ENCODE assay signal across 7 cellular contexts in genomic region chr19:29714371-29714952, GRCh38. TPM values are rescaled to one million over a fixed set of nuclear protein-coding genes. Genes with fewer than 3 reads are reported as not detected.
DNase-seq lines count a peak whose midpoint lies in the region; ATAC-seq, FAIRE-seq and TF ChIP-seq lines count a peak whose summit lies in the region.

No MANE protein-coding gene starts in this region.

- no peaks in the 10 kb centered on the region for H3K9me3 ChIP-seq in H1 (ENCODE audit: insufficient read depth in 2 of 2, low read depth in 1 of 2, low read length in 1 of 2)

- H3K27ac ChIP-seq in H1 (ENCODE audit: low read depth, low read length), result no peak overlapping the region

- H3K18ac ChIP-seq in H1 (ENCODE audit: extremely low read depth, low read length), result no peak overlapping the region

- H3K79me1 ChIP-seq in H1 (ENCODE audit: low read depth, low read length), result no peaks in the 10 kb centered on the region; the same call in none of the 2 replicates

- H3K27me3 ChIP-seq in H1 (replicated peaks in 1 of 4; ENCODE audit: control insufficient read depth in 3 of 4, extremely low read depth in 1 of 4, insufficient read depth in 3 of 4, low read length in 3 of 4), result no peaks in the 10 kb centered on the region

- POLR2A ChIA-PET in H1 (lab: Charles Lee; ENCODE audit: partially characterized antibody), result interaction anchor here (0.6 to 4.4 kb wide), 5 partner anchors 10 to 717 kb away, joined by 3 to 17 read pairs (median 3); no protein-coding TSS in a partner anchor

- no peaks in the 10 kb centered on the region; a peak in 1 of 4 replicates for H3K79me2 ChIP-seq in H1 (ENCODE audit: control insufficient read depth in 1 of 2, insufficient read depth in 2 of 2, low read length in 2 of 2)

- H3K36me3 Mint-ChIP-seq in nephron progenitor cell (ENCODE audit: low read depth), result no peaks in the 10 kb centered on the region

- H4K8ac ChIP-seq in H1 (ENCODE audit: extremely low read depth, insufficient read depth, low read length), result peak overlapping the region; percentile 74; the same call in 1 of the 2 replicates

- ATAC-seq in GM19023 (IDR thresholded peaks at IDR 0.05; ENCODE audit: unreplicated experiment), result peak; percentile 17
- peak; percentile 20 for ATAC-seq in HG02852 (IDR thresholded peaks at IDR 0.05; ENCODE audit: unreplicated experiment)

- no peak overlapping the region for H2BK120ac ChIP-seq in H1 (replicated peaks; ENCODE audit: low read depth, low read length)

- H2BK5ac ChIP-seq in H1 (ENCODE audit: low read depth, low read length), result no peak overlapping the region

- H3K23ac ChIP-seq in H1 (ENCODE audit: insufficient read length), result no peak overlapping the region

- peaks cover 49% of the 10 kb centered on the region for H3K4me1 Mint-ChIP-seq in nephron progenitor cell

- TF ChIP-seq RAD21 in H1 (IDR thresholded peaks at IDR 0.05 in 1 of 2, conservative IDR thresholded peaks at IDR 0.05 in 1 of 2; ENCODE audit: low read depth in 2 of 2, low read length in 2 of 2), result no peak

- H3K27me3 Mint-ChIP-seq in nephron progenitor cell (ENCODE audit: low read depth, poor library complexity), result no peaks in the 10 kb centered on the region

- H3K4me3 ChIP-seq in H1 (ENCODE audit: extremely low read depth in 1 of 4, insufficient read depth in 2 of 4, low read depth in 3 of 4, low read length in 4 of 4), result peak overlapping the region; percentile 62 to 75 (median 66)

- 53% methylated on average over 12 of the region's 15 CpGs; no CpG with 5 or more reads in 1 of the 2 experiments for WGBS in H1 (ENCODE audit: extremely low coverage in 1 of 2, insufficient coverage in 1 of 2, insufficient read length in 1 of 2, insufficient replicate concordance in 2 of 2, low coverage in 1 of 2, low lambda C conversion rate in 2 of 2, missing lambda C conversion rate in 1 of 2), 2 experiments

- TF ChIP-seq EP300 in H1 (IDR thresholded peaks at IDR 0.05; ENCODE audit: borderline replicate concordance in 1 of 2, low read depth in 2 of 2, low read length in 2 of 2), result no peak

- no peak overlapping the region for H2AFZ ChIP-seq in H1 (ENCODE audit: low read length)

- peak; percentile 51 for DNase-seq in T-helper 9 cell
- no peak for DNase-seq in H1 (ENCODE audit: low read depth in 1 of 2, low spot score in 2 of 2)
- DNase-seq in nephron progenitor cell, result no peak
- DNase-seq in pons (ENCODE audit: low spot score), result no peak
- DNase-seq in epidermal melanocyte (ENCODE audit: insufficient read length, low spot score), result no peak

- H3K9me3 Mint-ChIP-seq in nephron progenitor cell, result no peaks in the 10 kb centered on the region

- H3K36me3 ChIP-seq in H1 (ENCODE audit: control insufficient read depth in 2 of 4, insufficient read depth in 4 of 4, low read length in 3 of 4), result no peaks in the 10 kb centered on the region

- no peaks in the 10 kb centered on the region for H4K20me1 ChIP-seq in H1 (replicated peaks in 1 of 2; ENCODE audit: control insufficient read depth in 1 of 2, insufficient read depth in 2 of 2, low read length in 2 of 2)

- H3K4me3 Mint-ChIP-seq in nephron progenitor cell, result peak overlapping the region; percentile 86

- no peak overlapping the region for H2BK15ac ChIP-seq in H1 (ENCODE audit: low read length)

- no peak overlapping the region for H2AK5ac ChIP-seq in H1 (ENCODE audit: low read depth, low read length)

- H3K9ac ChIP-seq in H1 (replicated peaks in 1 of 4; ENCODE audit: extremely low read depth in 1 of 4, low read depth in 3 of 4, low read length in 3 of 4), result no peak overlapping the region

- H3K14ac ChIP-seq in H1 (ENCODE audit: insufficient read length), result no peak overlapping the region

- H3K4me1 ChIP-seq in H1 (replicated peaks in 1 of 4; ENCODE audit: control insufficient read depth in 3 of 4, insufficient read depth in 4 of 4, low read length in 3 of 4), result peaks cover 0 to 4% (median 2%) of the 10 kb centered on the region in 4 experiments; a peak in 3 of 7 replicates

- no peak for TF ChIP-seq POLR2A in H1 (IDR thresholded peaks at IDR 0.05; ENCODE audit: control extremely low read depth in 1 of 2, low read depth in 2 of 2, low read length in 2 of 2)

- H3K56ac ChIP-seq in H1 (replicated peaks; ENCODE audit: insufficient read length, low read depth, low read length), result no peak overlapping the region

- no peak overlapping the region for H4K5ac ChIP-seq in H1 (ENCODE audit: insufficient read length, low read depth, low read length)

- CTCF ChIA-PET in H1 (lab: Charles Lee; ENCODE audit: partially characterized antibody), result interaction anchor here (1.1 to 5.7 kb wide), 11 partner anchors 7 to 143 kb away, joined by 3 to 52 read pairs (median 4); no protein-coding TSS in a partner anchor

- no peak overlapping the region for H2BK20ac ChIP-seq in H1 (ENCODE audit: low read length)

- TF ChIP-seq CTCF in H1 (IDR thresholded peaks at IDR 0.05; ENCODE audit: control extremely low read depth in 1 of 3, insufficient read depth in 1 of 3, low read depth in 1 of 3, low read length in 3 of 3) (no peak), nephron progenitor cell (IDR thresholded peaks at IDR 0.05) (no peak)

- H3K4ac ChIP-seq in H1 (replicated peaks; ENCODE audit: insufficient read length, low read depth, low read length), result no peak overlapping the region

- no peak for FAIRE-seq in H1 (lab: Jason Lieb, UNC)

- no peak overlapping the region for H3K27ac Mint-ChIP-seq in nephron progenitor cell

- peak overlapping the region; percentile 73 to 74 for H3K4me2 ChIP-seq in H1 (ENCODE audit: insufficient read depth in 1 of 2, low read depth in 2 of 2, low read length in 2 of 2)

- H2BK12ac ChIP-seq in H1 (ENCODE audit: low read depth, low read length), result no peak overlapping the region

- no peak overlapping the region for H4K91ac ChIP-seq in H1 (replicated peaks; ENCODE audit: insufficient read length, low read length)

- peaks cover 2% of the 10 kb centered on the region; the same call in 1 of the 2 replicates for H3K23me2 ChIP-seq in H1 (ENCODE audit: low read depth, low read length)

TF ChIP-seq in H1, 55 proteins besides CTCF, POLR2A, EP300 and RAD21:
- no peak for TF ChIP-seq RBBP5 (IDR thresholded peaks at IDR 0.05; ENCODE audit: borderline replicate concordance, low read depth, low read length)
- TF ChIP-seq CTBP2 (IDR thresholded peaks at IDR 0.05; ENCODE audit: borderline replicate concordance, insufficient read depth, insufficient read length, low read length), result no peak
- no peak for TF ChIP-seq CBX8 (IDR thresholded peaks at IDR 0.05; ENCODE audit: borderline replicate concordance, low read depth, low read length)
- no peak for TF ChIP-seq POLR2AphosphoS5 (IDR thresholded peaks at IDR 0.05; ENCODE audit: low read depth, low read length)
- TF ChIP-seq ZNF274 (IDR thresholded peaks at IDR 0.05; ENCODE audit: borderline replicate concordance, extremely low read depth, low read length), result no peak
- no peak for TF ChIP-seq TAF7 (optimal IDR thresholded peaks at IDR 0.05; ENCODE audit: borderline replicate concordance, low read depth, low read length)
- TF ChIP-seq JUN (IDR thresholded peaks at IDR 0.05; ENCODE audit: low read depth, low read length), result no peak
- no peak for TF ChIP-seq SIRT6 (IDR thresholded peaks at IDR 0.05; ENCODE audit: low read length)
- TF ChIP-seq E2F6 (IDR thresholded peaks at IDR 0.05), result no peak
- TF ChIP-seq PHF8 (conservative IDR thresholded peaks at IDR 0.05; ENCODE audit: low read depth, low read length), result no peak
- TF ChIP-seq CHD2 (IDR thresholded peaks at IDR 0.05; ENCODE audit: low read length), result no peak
- TF ChIP-seq GABPA (IDR thresholded peaks at IDR 0.05; ENCODE audit: borderline replicate concordance, insufficient read depth, low read length), result no peak
- TF ChIP-seq JUND (IDR thresholded peaks at IDR 0.05; ENCODE audit: low read length), result no peak

RNA-seq across cellular contexts. Expression of gene C19orf12, which starts 0.6 kb away (rescaled TPM):
- 11.9 and 14.5 TPM in 2 replicates for total RNA-seq in H1 (2021; fragmentation: NEBNext Ultra II Directional; extraction: Animal tissue kit (Norgen Biotek cat#: 25700))
- polyA plus RNA-seq in H1 (2011; rRNA removed), result 10.7 and 14.6 TPM in 2 replicates
- polyA plus RNA-seq in H1 (2011; cell fraction: cytosol; rRNA removed), result 10.5 TPM
- 12.9 TPM for polyA plus RNA-seq in H1 (2011; cell fraction: nucleus; rRNA removed)
- polyA plus RNA-seq in H1 (2012, experiment 1 of 2), result 9.6 to 12.2 TPM (median 10.7 TPM) in 4 replicates
- polyA plus RNA-seq in H1 (2012, experiment 2 of 2), result 10.7 TPM
- 8.8 TPM for polyA plus RNA-seq in H1 (2013, experiment 1 of 2)
- polyA plus RNA-seq in H1 (2013, experiment 2 of 2), result 8.9 TPM
- 3.7 and 3.8 TPM in 2 replicates for polyA minus RNA-seq in H1 (2011; rRNA and poly(A)+ RNA removed)
- 5.4 TPM for polyA minus RNA-seq in H1 (2011; cell fraction: cytosol; rRNA and poly(A)+ RNA removed)
- 7.5 TPM for polyA minus RNA-seq in H1 (2011; cell fraction: nucleus; rRNA and poly(A)+ RNA removed)

RNA-seq across cellular contexts. Expression of gene PLEKHF1, which starts 49.2 kb away (rescaled TPM):
- 11.1 and 12.0 TPM in 2 replicates for total RNA-seq in H1 (2021; fragmentation: NEBNext Ultra II Directional; extraction: Animal tissue kit (Norgen Biotek cat#: 25700))
- polyA plus RNA-seq in H1 (2011; rRNA removed), result 18.4 and 21.8 TPM in 2 replicates
- 16.3 TPM for polyA plus RNA-seq in H1 (2011; cell fraction: cytosol; rRNA removed)
- polyA plus RNA-seq in H1 (2011; cell fraction: nucleus; rRNA removed), result 15.9 TPM
- 5.3 to 10.2 TPM (median 9.3 TPM) in 4 replicates for polyA plus RNA-seq in H1 (2012, experiment 1 of 2)
- 11.5 TPM for polyA plus RNA-seq in H1 (2012, experiment 2 of 2)
- 6.0 TPM for polyA plus RNA-seq in H1 (2013, experiment 1 of 2)
- 5.8 TPM for polyA plus RNA-seq in H1 (2013, experiment 2 of 2)
- polyA minus RNA-seq in H1 (2011; rRNA and poly(A)+ RNA removed), result 6.3 and 6.7 TPM in 2 replicates
- polyA minus RNA-seq in H1 (2011; cell fraction: cytosol; rRNA and poly(A)+ RNA removed), result 11.9 TPM
- 18.6 TPM for polyA minus RNA-seq in H1 (2011; cell fraction: nucleus; rRNA and poly(A)+ RNA removed)
